In the genomic region with DNA sequence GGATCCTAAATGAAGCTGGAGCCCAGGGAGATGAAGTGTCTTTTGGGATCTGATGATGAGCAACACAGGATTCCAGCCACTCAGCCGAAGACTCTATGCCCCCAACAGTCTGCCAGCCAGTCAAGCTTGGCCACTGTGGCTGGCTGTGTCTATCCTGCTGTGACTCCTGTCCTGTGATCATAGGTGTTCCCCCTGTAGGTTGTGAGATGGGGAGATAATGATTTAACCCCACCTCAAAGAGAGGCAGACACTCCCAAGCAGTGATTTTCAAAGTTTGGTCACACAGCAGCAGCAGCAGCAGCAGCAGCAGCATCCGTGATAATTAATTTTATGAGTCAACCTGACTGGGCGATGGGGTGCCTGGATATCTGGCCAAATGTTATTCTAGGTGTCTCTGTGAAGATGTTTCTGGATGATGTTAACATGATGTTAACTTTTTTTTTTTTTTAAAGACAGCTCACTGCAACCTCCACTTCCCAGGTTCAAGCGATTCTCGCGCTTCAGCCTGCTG, we compare ENCODE assay signal across 9 cellular contexts. TPM values are rescaled to one million over a fixed set of nuclear protein-coding genes. Genes with fewer than 3 reads are reported as not detected.
DNase-seq lines count a peak whose midpoint lies in the region; ATAC-seq and TF ChIP-seq lines count a peak whose summit lies in the region.
"Had no signal": no experiment of that assay in that cellular context is flagged by ENCODE, and none has a peak within 500 bp of the region (broad histone marks: within the 10 kb centered on the region; RNA-seq: fewer than 3 reads in every experiment).

No MANE protein-coding gene starts in this region.

- H3K4me3 Mint-ChIP-seq in T-helper 2 cell treated with Interferon-gamma antibody and Interleukin-4, amounts not matched to agents 5 μg/mL and 100 μg/mL, for 36 hours = peak overlapping the region; percentile 45
- peak overlapping the region; percentile 63 to 93 (median 88) for H3K4me3 Mint-ChIP-seq in IgD-negative memory B cell
- H3K4me3 Mint-ChIP-seq in stimulated activated effector memory CD8-positive, alpha-beta T cell treated with anti-CD3 and anti-CD28 coated beads, Interleukin-12 subunit alpha, Interleukin-12 subunit beta, amount 100 ng/mL, for 72 hours = peak overlapping the region; percentile 42

- H3K9me3 Mint-ChIP-seq in T-helper 2 cell treated with Interferon-gamma antibody and Interleukin-4, amounts not matched to agents 5 μg/mL and 100 μg/mL, for 36 hours = no peaks in the 10 kb centered on the region
- H3K9me3 Mint-ChIP-seq in IgD-negative memory B cell = no peaks in the 10 kb centered on the region
- H3K9me3 Mint-ChIP-seq in stimulated activated effector memory CD8-positive, alpha-beta T cell treated with anti-CD3 and anti-CD28 coated beads, Interleukin-12 subunit alpha, Interleukin-12 subunit beta, amount 100 ng/mL, for 72 hours = no peaks in the 10 kb centered on the region

- no peak for TF ChIP-seq CTCF in epithelial cell of esophagus (IDR thresholded peaks at IDR 0.05; ENCODE audit: insufficient read depth, low read depth, low read length, missing control alignments)

- ATAC-seq in stimulated activated effector memory CD8-positive, alpha-beta T cell treated with anti-CD3 and anti-CD28 coated beads, Interleukin-12 subunit alpha, Interleukin-12 subunit beta, amount 100 ng/mL, for 72 hours = peak; percentile 26

- H3K4me1 Mint-ChIP-seq in T-helper 2 cell treated with Interferon-gamma antibody and Interleukin-4, amounts not matched to agents 5 μg/mL and 100 μg/mL, for 36 hours (ENCODE audit: low read depth) = peaks cover 25% of the 10 kb centered on the region
- peaks cover 34 to 59% (median 42%) of the 10 kb centered on the region in 3 donors for H3K4me1 Mint-ChIP-seq in IgD-negative memory B cell
- H3K4me1 Mint-ChIP-seq in stimulated activated effector memory CD8-positive, alpha-beta T cell treated with anti-CD3 and anti-CD28 coated beads, Interleukin-12 subunit alpha, Interleukin-12 subunit beta, amount 100 ng/mL, for 72 hours = peaks cover 26% of the 10 kb centered on the region

- DNase-seq in T-helper 2 cell treated with Interferon-gamma antibody and Interleukin-4, amounts not matched to agents 5 μg/mL and 100 μg/mL, for 36 hours (ENCODE audit: low spot score) = no peak
- DNase-seq in T-helper 2 cell = no peak
- DNase-seq in epithelial cell of esophagus (ENCODE audit: low read depth) = peak; percentile 18
- no peak for DNase-seq in stimulated activated effector memory CD8-positive, alpha-beta T cell treated with anti-CD3 and anti-CD28 coated beads, Interleukin-12 subunit alpha, Interleukin-12 subunit beta, amount 100 ng/mL, for 72 hours (ENCODE audit: low spot score in 2 of 2)
- no peak for DNase-seq in GM19240 (ENCODE audit: insufficient read length, low spot score)
- DNase-seq in NCI-H2196 (lab: John Stamatoyannopoulos, UW; ENCODE audit: unreplicated experiment) = no peak
- no peak for DNase-seq in COLO668 (lab: John Stamatoyannopoulos, UW; ENCODE audit: unreplicated experiment)
- DNase-seq: 8988T had no signal

- no peaks in the 10 kb centered on the region for H3K27me3 Mint-ChIP-seq in T-helper 2 cell treated with Interferon-gamma antibody and Interleukin-4, amounts not matched to agents 5 μg/mL and 100 μg/mL, for 36 hours (ENCODE audit: low read depth)
- peaks cover 4% of the 10 kb centered on the region for H3K27me3 Mint-ChIP-seq in IgD-negative memory B cell

- H3K36me3 Mint-ChIP-seq in T-helper 2 cell treated with Interferon-gamma antibody and Interleukin-4, amounts not matched to agents 5 μg/mL and 100 μg/mL, for 36 hours (ENCODE audit: low read depth) = no peaks in the 10 kb centered on the region
- H3K36me3 Mint-ChIP-seq in IgD-negative memory B cell = no peaks in the 10 kb centered on the region
- H3K36me3 Mint-ChIP-seq in stimulated activated effector memory CD8-positive, alpha-beta T cell treated with anti-CD3 and anti-CD28 coated beads, Interleukin-12 subunit alpha, Interleukin-12 subunit beta, amount 100 ng/mL, for 72 hours = no peaks in the 10 kb centered on the region

- no peak overlapping the region for H3K4me3 ChIP-seq in epithelial cell of esophagus (ENCODE audit: low read length)

- peak overlapping the region; percentile 79 for H3K27ac Mint-ChIP-seq in T-helper 2 cell treated with Interferon-gamma antibody and Interleukin-4, amounts not matched to agents 5 μg/mL and 100 μg/mL, for 36 hours
- peak overlapping the region; percentile 82 to 95 (median 82) for H3K27ac Mint-ChIP-seq in IgD-negative memory B cell
- H3K27ac Mint-ChIP-seq in stimulated activated effector memory CD8-positive, alpha-beta T cell treated with anti-CD3 and anti-CD28 coated beads, Interleukin-12 subunit alpha, Interleukin-12 subunit beta, amount 100 ng/mL, for 72 hours = peak overlapping the region; percentile 95

RNA-seq across cellular contexts. Expression of a gene that starts 21.4 kb away (rescaled TPM):
- 14.0 TPM for polyA plus RNA-seq in IgD-negative memory B cell
